In genomic region chr7:133554330-133554729, GRCh38 we compare ENCODE assay signal across 26 cellular contexts.
"Had no signal": no experiment of that assay in that cellular context is flagged by ENCODE, and none has a peak within 500 bp of the region (broad histone marks: within the 10 kb centered on the region; RNA-seq: fewer than 3 reads in every experiment).

No MANE protein-coding gene starts in this region.

- H3K4me1 Mint-ChIP-seq: endodermal cell had no signal

- H3K4me3 ChIP-seq: colonic mucosa, coronary artery, dorsolateral prefrontal cortex, esophagus muscularis mucosa, esophagus squamous epithelium, gastrocnemius medialis, gastroesophageal sphincter, heart left ventricle, heart right ventricle, hepatocyte had no signal

- H3K27me3 Mint-ChIP-seq: dendritic cell treated with granulocyte-macrophage colony-stimulating factor and Interleukin-4, amounts not matched to agents 40 ng/mL and 50 ng/mL, for 4 days; effector memory CD8-positive, alpha-beta T cell had no signal

- H2AFZ ChIP-seq: hepatocyte had no signal

- H3K4me3 Mint-ChIP-seq: dendritic cell treated with granulocyte-macrophage colony-stimulating factor and Interleukin-4, amounts not matched to agents 40 ng/mL and 50 ng/mL, for 4 days; effector memory CD8-positive, alpha-beta T cell; endodermal cell had no signal

- ATAC-seq: effector memory CD8-positive, alpha-beta T cell; esophagus mucosa; foreskin keratinocyte; gastrocnemius medialis; gastroesophageal sphincter; heart left ventricle; heart right ventricle had no signal

- H3K9me3 ChIP-seq: colonic mucosa, esophagus muscularis mucosa, esophagus squamous epithelium, gastrocnemius medialis, gastroesophageal sphincter, heart left ventricle, heart right ventricle had no signal

- H3K4me2 ChIP-seq: hepatocyte had no signal

- H3K27me3 ChIP-seq: colonic mucosa, dorsolateral prefrontal cortex, esophagus muscularis mucosa, esophagus squamous epithelium, foreskin keratinocyte, gastrocnemius medialis, gastroesophageal sphincter, heart left ventricle, heart right ventricle, hepatocyte had no signal

- DNase-seq: colonic mucosa; cortex of kidney; dermis blood vessel endothelial cell; dorsolateral prefrontal cortex; effector CD4-positive, alpha-beta T cell; effector CD8-positive, alpha-beta T cell; effector memory CD4-positive, alpha-beta T cell; effector memory CD8-positive, alpha-beta T cell; endodermal cell; erythroblast; esophagus squamous epithelium; foreskin fibroblast; foreskin keratinocyte; foreskin melanocyte; gastrocnemius medialis; glutamatergic neuron; head of caudate nucleus; heart left ventricle; heart right ventricle had no signal

- H3K27ac ChIP-seq: colonic mucosa, coronary artery, dorsolateral prefrontal cortex, epithelial cell of prostate, esophagus muscularis mucosa, esophagus squamous epithelium, foreskin keratinocyte, gastrocnemius medialis, gastroesophageal sphincter, heart left ventricle, heart right ventricle, hepatocyte had no signal

- H3K9me3 Mint-ChIP-seq: dendritic cell treated with granulocyte-macrophage colony-stimulating factor and Interleukin-4, amounts not matched to agents 40 ng/mL and 50 ng/mL, for 4 days; effector memory CD8-positive, alpha-beta T cell; endodermal cell had no signal

- H3K36me3 ChIP-seq: colonic mucosa, esophagus muscularis mucosa, esophagus squamous epithelium, gastrocnemius medialis, gastroesophageal sphincter, heart left ventricle, heart right ventricle had no signal

- H3K4me1 ChIP-seq: colonic mucosa, esophagus squamous epithelium had no signal

- H3K27ac Mint-ChIP-seq: dendritic cell treated with granulocyte-macrophage colony-stimulating factor and Interleukin-4, amounts not matched to agents 40 ng/mL and 50 ng/mL, for 4 days; effector memory CD8-positive, alpha-beta T cell; endodermal cell had no signal

- H3K79me2 ChIP-seq: hepatocyte had no signal
